Comparison of ENCODE assay signal across 8 cellular contexts in the genomic region with DNA sequence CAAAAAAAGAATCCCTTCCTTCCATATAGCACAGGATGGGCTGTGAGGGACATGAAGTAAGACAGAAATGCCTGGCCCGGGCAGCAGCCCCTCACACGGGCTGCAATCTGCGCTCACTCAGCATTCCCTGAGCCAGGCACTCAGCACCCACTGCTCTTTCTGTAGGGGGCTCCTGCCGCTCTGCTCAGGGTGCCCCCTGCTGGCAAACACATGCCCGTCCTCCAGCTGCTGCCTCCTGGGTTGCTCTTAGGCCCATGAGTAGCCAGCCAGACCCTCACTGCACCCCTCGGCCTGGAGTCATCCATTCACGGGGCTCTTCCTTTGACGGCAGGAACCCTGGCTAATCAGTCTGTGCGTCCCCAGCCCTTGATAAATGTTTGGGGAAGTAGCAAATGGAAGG. TPM values are rescaled to one million over a fixed set of nuclear protein-coding genes. Genes with fewer than 3 reads are reported as not detected.
DNase-seq lines count a peak whose midpoint lies in the region; ATAC-seq, FAIRE-seq and TF ChIP-seq lines count a peak whose summit lies in the region.

No MANE protein-coding gene starts in this region.

- no TSS peak for BruUV-seq in PC-3 (replicated peaks; lab: Mats Ljungman, UMichigan)

- no peak overlapping the region for H3K4me2 ChIP-seq in PC-3 (ENCODE audit: low read length)

- H3K9me2 ChIP-seq in PC-3 (replicated peaks; ENCODE audit: low read length) = no peaks in the 10 kb centered on the region

- H2AFZ ChIP-seq in PC-3 (ENCODE audit: low read length) = no peak overlapping the region

- H3K79me2 ChIP-seq in PC-3 (ENCODE audit: low read length) = peaks cover 17% of the 10 kb centered on the region

- no peaks in the 10 kb centered on the region for H3K27me3 ChIP-seq in PC-3 (ENCODE audit: low read length)
- no peaks in the 10 kb centered on the region for H3K27me3 ChIP-seq in left lung
- H3K27me3 ChIP-seq in transverse colon = no peaks in the 10 kb centered on the region

- no peaks in the 10 kb centered on the region for H3K9me3 ChIP-seq in PC-3 (ENCODE audit: low read length)
- H3K9me3 ChIP-seq in left lung = no peaks in the 10 kb centered on the region
- H3K9me3 ChIP-seq in transverse colon = no peaks in the 10 kb centered on the region

- no peak overlapping the region for H3K27ac ChIP-seq in PC-3 (ENCODE audit: low read length)
- H3K27ac ChIP-seq in left lung = peak overlapping the region in 1 of 2 donors; percentile 57
- H3K27ac ChIP-seq in transverse colon = no peak overlapping the region

- FAIRE-seq in RCC 7860 (lab: Jason Lieb, UNC) = no peak

- H3K4me3 ChIP-seq in PC-3 (ENCODE audit: low read length) (no peak overlapping the region), left lung (no peak overlapping the region), transverse colon (no peak overlapping the region)

- POLR2A ChIA-PET in PC-3 (lab: Charles Lee; ENCODE audit: unreplicated experiment) = no interaction called here

- H3K9me3 Mint-ChIP-seq in brain = no peaks in the 10 kb centered on the region

- H3K27ac Mint-ChIP-seq in brain = no peak overlapping the region

- H3K9ac ChIP-seq in PC-3 (ENCODE audit: low read length) = no peak overlapping the region

- H3F3A ChIP-seq in PC-3 (ENCODE audit: low read length, unreplicated experiment) = no peaks in the 10 kb centered on the region

- H3K4me1 ChIP-seq in PC-3 (ENCODE audit: insufficient read depth, low read length) = no peaks in the 10 kb centered on the region
- peaks cover 0 to 29% of the 10 kb centered on the region in 2 donors for H3K4me1 ChIP-seq in left lung
- H3K4me1 ChIP-seq in transverse colon = no peaks in the 10 kb centered on the region

- H3K4me1 Mint-ChIP-seq in brain = peaks cover 5% of the 10 kb centered on the region

- H3K36me3 ChIP-seq in PC-3 (ENCODE audit: low read depth, low read length) (peaks cover 16% of the 10 kb centered on the region), left lung (peaks cover 0 to 88% of the 10 kb centered on the region in 2 donors), transverse colon (peaks cover 0 to 4% (median 0%) of the 10 kb centered on the region in 4 donors)

- no peaks in the 10 kb centered on the region for H3K27me3 Mint-ChIP-seq in brain

- no peaks in the 10 kb centered on the region for H4K20me1 ChIP-seq in PC-3 (ENCODE audit: low read length)

- peaks cover 66% of the 10 kb centered on the region for H3K36me3 Mint-ChIP-seq in brain

- 0 out of 2 replicates have a peak, but pooled peaks have one; percentile 40 for ATAC-seq in PC-3
- ATAC-seq in left lung = peak; percentile 61
- no peak for ATAC-seq in GM18498 (IDR thresholded peaks at IDR 0.05; ENCODE audit: unreplicated experiment)

- CTCF ChIA-PET in PC-3 (lab: Charles Lee) = no interaction called here

- no peak for TF ChIP-seq POLR2A in transverse colon (IDR thresholded peaks at IDR 0.05)

- WGBS in transverse colon (ENCODE audit: low coverage in 1 of 2), 2 donors = 39 to 40% methylated on average over 1 to 9 of the region's 9 CpGs

- in situ Hi-C loops in transverse colon (cut with MboI; ENCODE audit: low pct_ligation_motif_present in 1 of 4, low pct_unique_long_range_greater_than_20kb in 1 of 4, low sequenced_read_pairs in 3 of 4) = no loop called here

- intact Hi-C loops in PC-3 (cut with micrococcal nuclease) = no loop called here
- intact Hi-C loops in left lung (cut with DNase I) = no loop called here
- intact Hi-C loops in transverse colon (cut with DNase I; ENCODE audit: low total_unique reads) = no loop called here

- TF ChIP-seq EP300 in transverse colon (IDR thresholded peaks at IDR 0.05; ENCODE audit: low read depth) = no peak

- peak; percentile 67 for TF ChIP-seq CTCF in PC-3 (conservative IDR thresholded peaks at IDR 0.05; ENCODE audit: low read depth, low read length)
- TF ChIP-seq CTCF in brain (conservative IDR thresholded peaks at IDR 0.05) = peak; percentile 48 to 65
- peak; percentile 38 to 64 for TF ChIP-seq CTCF in left lung (IDR thresholded peaks at IDR 0.05)
- peak; percentile 44 to 57 (median 53) for TF ChIP-seq CTCF in transverse colon (IDR thresholded peaks at IDR 0.05)

- peak overlapping the region in 1 of 5 experiments; percentile 41 for H3K4me3 Mint-ChIP-seq in brain

- DNase-seq in NCI-H526 (lab: John Stamatoyannopoulos, UW) (peak; percentile 20 to 44), NCI-H526 treated with DMSO at 0.1 percent for 48 hours (lab: John Stamatoyannopoulos, UW) (no peak), PC-3 (peak; percentile 14), left lung (peak in 1 of 2 donors; percentile 82), transverse colon (peak; percentile 57), RCC 7860 (ENCODE audit: low spot score) (no peak)

RNA-seq across cellular contexts. Expression of a gene that starts 6.9 kb away (rescaled TPM):
- total RNA-seq in PC-3 (2014; rRNA removed) (29.2 and 39.2 TPM in 2 replicates), left lung (10 to 100 TPM; 15.0 to 16.6 TPM), transverse colon (10 to 100 TPM; 20.9 to 24.3 (median 22.5) TPM)
- polyA plus RNA-seq in brain (ENCODE audit: insufficient read depth, low read depth, low replicate concordance) = 22.9 TPM

RNA-seq across cellular contexts. Expression of a gene that starts 15.1 kb away (rescaled TPM):
- total RNA-seq in PC-3 (2014; rRNA removed) = 283 and 349 TPM in 2 replicates
- 84.5 TPM for polyA plus RNA-seq in brain (ENCODE audit: insufficient read depth, low read depth, low replicate concordance)
- total RNA-seq in left lung = 100 to 1,000 TPM; 195 to 276 TPM
- 100 to 1,000 TPM; 307 to 452 (median 365) TPM for total RNA-seq in transverse colon

RNA-seq across cellular contexts. Expression of a gene that starts 25.7 kb away (rescaled TPM):
- 24.6 and 29.4 TPM in 2 replicates for total RNA-seq in PC-3 (2014; rRNA removed)
- polyA plus RNA-seq in brain (ENCODE audit: insufficient read depth, low read depth, low replicate concordance) = 3.6 TPM
- 1 to 10 TPM; 2.0 to 3.1 TPM for total RNA-seq in left lung
- 10 to 100 TPM; 10.1 to 23.5 (median 14.4) TPM for total RNA-seq in transverse colon

RNA-seq across cellular contexts. Expression of a gene that starts 47.1 kb away (rescaled TPM):
- total RNA-seq in PC-3 (2014; rRNA removed) = 0.35 and 0.77 TPM in 2 replicates
- 39.9 TPM for polyA plus RNA-seq in brain (ENCODE audit: insufficient read depth, low read depth, low replicate concordance)
- total RNA-seq in left lung = 1 to 10 TPM; 5.3 to 6.0 TPM
- total RNA-seq in transverse colon = 1 to 10 TPM; 1.1 to 3.8 (median 2.8) TPM

RNA-seq across cellular contexts. Expression of a gene that starts 50.7 kb away (rescaled TPM):
- 48.9 and 54.3 TPM in 2 replicates for total RNA-seq in PC-3 (2014; rRNA removed)
- polyA plus RNA-seq in brain (ENCODE audit: insufficient read depth, low read depth, low replicate concordance) = 41.0 TPM
- 10 to 100 TPM; 26.4 to 42.1 TPM for total RNA-seq in left lung
- 100 to 1,000 TPM in 3 of 4 donors, 10 to 100 TPM in 1; 88.1 to 171 (median 161) TPM for total RNA-seq in transverse colon

Comparison
In these comparisons a context has a peak if more than half of its experiments do, and no peak if none do; other contexts are left out.
1. DNase-seq: peak in NCI-H526 (2 of 2), PC-3 (single experiment) and transverse colon (single experiment); none in NCI-H526 treated with DMSO at 0.1 percent for 48 hours (single experiment) and RCC 7860 (single experiment).
2. Peak in every context shown above with its lines, with median percentiles within 50 percentile points of each other: CTCF ChIP-seq.